Comparison of ENCODE assay signal across 25 cellular contexts in the genomic region with DNA sequence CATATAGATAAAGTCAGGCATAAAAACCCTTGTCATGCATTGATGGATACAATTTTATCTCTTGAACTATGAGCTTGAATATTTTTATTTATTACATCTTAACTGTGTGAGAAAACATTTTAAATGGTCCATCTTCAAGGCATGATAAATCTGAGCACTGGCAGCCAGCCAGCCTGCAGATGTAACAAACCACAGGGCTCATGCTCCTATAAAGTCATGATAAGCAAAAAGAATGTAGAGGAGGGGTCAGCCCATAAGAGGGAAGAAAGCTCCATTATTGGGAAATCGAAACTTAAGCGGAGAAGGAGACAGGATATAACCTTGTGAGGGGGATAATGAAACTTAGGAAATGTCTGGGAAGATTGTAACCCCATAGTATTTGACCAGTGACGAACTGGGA.
"Had no signal": no experiment of that assay in that cellular context is flagged by ENCODE, and none has a peak within 500 bp of the region (broad histone marks: within the 10 kb centered on the region; RNA-seq: fewer than 3 reads in every experiment).

No MANE protein-coding gene starts in this region.

- H3K9me3 Mint-ChIP-seq: neural crest cell, WTC11 had no signal

- H3K4me3 ChIP-seq: lower lobe of right lung, tibial artery had no signal

- H3K27ac ChIP-seq: brain microvascular endothelial cell, foreskin keratinocyte, lower lobe of right lung, tibial artery had no signal

- ATAC-seq: activated naive CD4-positive, alpha-beta T cell treated with anti-CD3 and anti-CD28 coated beads, Interleukin-2, amount 50 U/mL, for 72 hours; activated T-helper 17 cell treated with anti-CD3 and anti-CD28 coated beads, Interleukin-2, amount 50 U/mL, for 72 hours; foreskin keratinocyte; left lobe of liver; lower lobe of right lung; WTC11 had no signal

- DNase-seq: activated CD4-positive, alpha-beta T cell treated with anti-CD3 and anti-CD28 coated beads, Interleukin-2, amount 50 U/mL, for 4 hours; activated CD8-positive, alpha-beta memory T cell treated with anti-CD3 and anti-CD28 coated beads for 24 hours; activated CD8-positive, alpha-beta memory T cell treated with anti-CD3 and anti-CD28 coated beads, Interleukin-2, amount 50 U/mL, for 4 hours; activated T-cell treated with anti-CD3 and anti-CD28 coated beads, Interleukin-2, amount 50 U/mL, for 24 hours; aorta; brain microvascular endothelial cell; caudate nucleus; effector memory CD4-positive, alpha-beta T cell; foreskin keratinocyte; kidney; lower lobe of right lung; mesendoderm; naive B cell; occipital lobe; retina; stimulated activated CD4-positive, alpha-beta T cell treated with anti-CD3 and anti-CD28 coated beads, Interleukin-4, amount 100 ng/mL, for 24 hours; substantia nigra; T1000; tibial artery had no signal

- H3K4me1 Mint-ChIP-seq: activated T-helper 17 cell treated with anti-CD3 and anti-CD28 coated beads, Interleukin-2, amount 50 U/mL, for 72 hours; naive B cell; neural crest cell; WTC11 had no signal

- H3K9me3 ChIP-seq: lower lobe of right lung, tibial artery had no signal

- H3K27ac Mint-ChIP-seq: activated naive CD4-positive, alpha-beta T cell treated with anti-CD3 and anti-CD28 coated beads, Interleukin-2, amount 50 U/mL, for 72 hours; activated T-cell treated with anti-CD3 and anti-CD28 coated beads, Interleukin-2, amount 50 U/mL, for 24 hours; activated T-helper 17 cell treated with anti-CD3 and anti-CD28 coated beads, Interleukin-2, amount 50 U/mL, for 72 hours; naive B cell; stimulated activated naive CD8-positive, alpha-beta T cell treated with anti-CD3 and anti-CD28 coated beads, Interleukin-15, Interleukin-2, amounts not matched to agents 100 ng/mL and 50 ng/mL, for 24 hours; WTC11 had no signal

- H3K36me3 ChIP-seq: brain microvascular endothelial cell, lower lobe of right lung, tibial artery had no signal

- H3K36me3 Mint-ChIP-seq: naive B cell, WTC11 had no signal

- H3K4me1 ChIP-seq: foreskin keratinocyte, lower lobe of right lung, tibial artery had no signal

- H3K27me3 ChIP-seq: brain microvascular endothelial cell, foreskin keratinocyte, tibial artery had no signal

- H3K27me3 Mint-ChIP-seq: activated T-cell treated with anti-CD3 and anti-CD28 coated beads, Interleukin-2, amount 50 U/mL, for 24 hours; activated T-helper 17 cell treated with anti-CD3 and anti-CD28 coated beads, Interleukin-2, amount 50 U/mL, for 72 hours; naive B cell; stimulated activated naive CD8-positive, alpha-beta T cell treated with anti-CD3 and anti-CD28 coated beads, Interleukin-15, Interleukin-2, amounts not matched to agents 100 ng/mL and 50 ng/mL, for 24 hours had no signal

- H3K4me3 Mint-ChIP-seq: activated T-cell treated with anti-CD3 and anti-CD28 coated beads, Interleukin-2, amount 50 U/mL, for 24 hours; activated T-helper 17 cell treated with anti-CD3 and anti-CD28 coated beads, Interleukin-2, amount 50 U/mL, for 72 hours; naive B cell; neural crest cell; stimulated activated naive CD8-positive, alpha-beta T cell treated with anti-CD3 and anti-CD28 coated beads, Interleukin-15, Interleukin-2, amounts not matched to agents 100 ng/mL and 50 ng/mL, for 24 hours; WTC11 had no signal
